Comparison of ENCODE assay signal across 29 cellular contexts in genomic region chr14:99359906-99360305, GRCh38.
"Had no signal": no experiment of that assay in that cellular context is flagged by ENCODE, and none has a peak within 500 bp of the region (broad histone marks: within the 10 kb centered on the region; RNA-seq: fewer than 3 reads in every experiment).

No MANE protein-coding gene starts in this region.

- H3K27ac Mint-ChIP-seq: activated CD4-positive, alpha-beta memory T cell treated with anti-CD3 and anti-CD28 coated beads, Interleukin-2, amount 10 ng/mL, durations not matched to agents 7 days and 5 days; activated CD4-positive, alpha-beta T cell treated with anti-CD3 and anti-CD28 coated beads, Interleukin-2, amount 10 ng/mL, durations not matched to agents 7 days and 5 days; activated naive CD4-positive, alpha-beta T cell treated with anti-CD3 and anti-CD28 coated beads for 36 hours; activated naive CD4-positive, alpha-beta T cell treated with anti-CD3 and anti-CD28 coated beads, Interleukin-2, amount 50 U/mL, for 24 hours; activated naive CD8-positive, alpha-beta T cell treated with anti-CD3 and anti-CD28 coated beads for 36 hours; activated naive CD8-positive, alpha-beta T cell treated with anti-CD3 and anti-CD28 coated beads, Interleukin-2, amount 50 U/mL, for 24 hours; activated T-cell treated with anti-CD3 and anti-CD28 coated beads, Interleukin-2, amount 50 U/mL, for 24 hours; activated T-cell treated with anti-CD3 and anti-CD28 coated beads, Interleukin-2, amount 50 U/mL, for 72 hours; brain; dendritic cell treated with granulocyte-macrophage colony-stimulating factor and Interleukin-4, amounts not matched to agents 40 ng/mL and 50 ng/mL, for 4 days; endodermal cell had no signal

- H3K4me1 Mint-ChIP-seq: activated CD4-positive, alpha-beta memory T cell treated with anti-CD3 and anti-CD28 coated beads, Interleukin-2, amount 10 ng/mL, durations not matched to agents 7 days and 5 days; activated CD4-positive, alpha-beta T cell treated with anti-CD3 and anti-CD28 coated beads, Interleukin-2, amount 10 ng/mL, durations not matched to agents 7 days and 5 days; activated naive CD4-positive, alpha-beta T cell treated with anti-CD3 and anti-CD28 coated beads, Interleukin-2, amount 50 U/mL, for 24 hours; activated naive CD8-positive, alpha-beta T cell treated with anti-CD3 and anti-CD28 coated beads for 36 hours; activated naive CD8-positive, alpha-beta T cell treated with anti-CD3 and anti-CD28 coated beads, Interleukin-2, amount 50 U/mL, for 24 hours; endodermal cell had no signal

- H3K27ac ChIP-seq: adrenal gland, breast epithelium, cardiac muscle cell, coronary artery, dorsolateral prefrontal cortex had no signal

- H3K27me3 Mint-ChIP-seq: activated CD4-positive, alpha-beta memory T cell treated with anti-CD3 and anti-CD28 coated beads, Interleukin-2, amount 10 ng/mL, durations not matched to agents 7 days and 5 days; activated CD4-positive, alpha-beta T cell treated with anti-CD3 and anti-CD28 coated beads, Interleukin-2, amount 10 ng/mL, durations not matched to agents 7 days and 5 days; activated naive CD4-positive, alpha-beta T cell treated with anti-CD3 and anti-CD28 coated beads, Interleukin-2, amount 50 U/mL, for 24 hours; activated naive CD8-positive, alpha-beta T cell treated with anti-CD3 and anti-CD28 coated beads for 36 hours; activated naive CD8-positive, alpha-beta T cell treated with anti-CD3 and anti-CD28 coated beads, Interleukin-2, amount 50 U/mL, for 24 hours; activated T-cell treated with anti-CD3 and anti-CD28 coated beads, Interleukin-2, amount 50 U/mL, for 24 hours had no signal

- H3K27me3 ChIP-seq: adrenal gland, breast epithelium, cardiac muscle cell had no signal

- H3K9me3 Mint-ChIP-seq: activated CD4-positive, alpha-beta memory T cell treated with anti-CD3 and anti-CD28 coated beads, Interleukin-2, amount 10 ng/mL, durations not matched to agents 7 days and 5 days; activated CD4-positive, alpha-beta T cell treated with anti-CD3 and anti-CD28 coated beads, Interleukin-2, amount 10 ng/mL, durations not matched to agents 7 days and 5 days; activated naive CD4-positive, alpha-beta T cell treated with anti-CD3 and anti-CD28 coated beads for 36 hours; activated naive CD4-positive, alpha-beta T cell treated with anti-CD3 and anti-CD28 coated beads, Interleukin-2, amount 50 U/mL, for 24 hours; activated naive CD8-positive, alpha-beta T cell treated with anti-CD3 and anti-CD28 coated beads for 36 hours; activated naive CD8-positive, alpha-beta T cell treated with anti-CD3 and anti-CD28 coated beads, Interleukin-2, amount 50 U/mL, for 24 hours; activated T-cell treated with anti-CD3 and anti-CD28 coated beads, Interleukin-2, amount 50 U/mL, for 24 hours; activated T-cell treated with anti-CD3 and anti-CD28 coated beads, Interleukin-2, amount 50 U/mL, for 72 hours; brain; dendritic cell treated with granulocyte-macrophage colony-stimulating factor and Interleukin-4, amounts not matched to agents 40 ng/mL and 50 ng/mL, for 4 days; endodermal cell had no signal

- H3K9me3 ChIP-seq: adrenal gland, breast epithelium had no signal

- ATAC-seq: activated naive CD8-positive, alpha-beta T cell treated with anti-CD3 and anti-CD28 coated beads, Interleukin-2, amount 50 U/mL, for 24 hours; activated T-cell treated with anti-CD3 and anti-CD28 coated beads, Interleukin-2, amount 50 U/mL, for 72 hours; esophagus mucosa had no signal

- H3K4me3 ChIP-seq: adrenal gland, breast epithelium, cardiac muscle cell, coronary artery, dorsolateral prefrontal cortex had no signal

- H3K36me3 Mint-ChIP-seq: activated naive CD4-positive, alpha-beta T cell treated with anti-CD3 and anti-CD28 coated beads, Interleukin-2, amount 50 U/mL, for 24 hours; activated naive CD8-positive, alpha-beta T cell treated with anti-CD3 and anti-CD28 coated beads for 36 hours; brain had no signal

- DNase-seq: activated CD4-positive, alpha-beta memory T cell treated with anti-CD3 and anti-CD28 coated beads, Interleukin-2, amount 10 ng/mL, durations not matched to agents 7 days and 5 days; activated CD4-positive, alpha-beta T cell treated with anti-CD3 and anti-CD28 coated beads for 1 hour; activated CD4-positive, alpha-beta T cell treated with anti-CD3 and anti-CD28 coated beads for 4 hours; activated CD4-positive, alpha-beta T cell treated with anti-CD3 and anti-CD28 coated beads, Interleukin-2, amount 10 ng/mL, durations not matched to agents 7 days and 5 days; activated CD4-positive, alpha-beta T cell treated with anti-CD3 and anti-CD28 coated beads, Interleukin-2, amount 50 U/mL, for 4 hours; activated CD4-positive, CD25-positive, alpha-beta regulatory T cell; activated CD8-positive, alpha-beta memory T cell treated with anti-CD3 and anti-CD28 coated beads, Interleukin-2, amount 50 U/mL, for 48 hours; activated naive CD4-positive, alpha-beta T cell treated with anti-CD3 and anti-CD28 coated beads for 36 hours; activated naive CD8-positive, alpha-beta T cell treated with anti-CD3 and anti-CD28 coated beads for 36 hours; activated naive CD8-positive, alpha-beta T cell treated with anti-CD3 and anti-CD28 coated beads, Interleukin-2, amount 50 U/mL, for 24 hours; activated T-cell treated with anti-CD3 and anti-CD28 coated beads for 4 hours; activated T-cell treated with anti-CD3 and anti-CD28 coated beads, Interleukin-2, amount 50 U/mL, for 24 hours; activated T-cell treated with anti-CD3 and anti-CD28 coated beads, Interleukin-2, amount 50 U/mL, for 72 hours; adrenal gland; amygdala; central memory CD4-positive, alpha-beta T cell; cerebellar nuclear complex; effector memory CD4-positive, alpha-beta T cell; endodermal cell; foreskin fibroblast; T-helper 2 cell had no signal

- H3K4me1 ChIP-seq: adrenal gland, breast epithelium had no signal

- H3K36me3 ChIP-seq: adrenal gland, breast epithelium, cardiac muscle cell had no signal

- H3K4me3 Mint-ChIP-seq: activated CD4-positive, alpha-beta memory T cell treated with anti-CD3 and anti-CD28 coated beads, Interleukin-2, amount 10 ng/mL, durations not matched to agents 7 days and 5 days; activated CD4-positive, alpha-beta T cell treated with anti-CD3 and anti-CD28 coated beads, Interleukin-2, amount 10 ng/mL, durations not matched to agents 7 days and 5 days; activated naive CD4-positive, alpha-beta T cell treated with anti-CD3 and anti-CD28 coated beads for 36 hours; activated naive CD4-positive, alpha-beta T cell treated with anti-CD3 and anti-CD28 coated beads, Interleukin-2, amount 50 U/mL, for 24 hours; activated naive CD8-positive, alpha-beta T cell treated with anti-CD3 and anti-CD28 coated beads for 36 hours; activated naive CD8-positive, alpha-beta T cell treated with anti-CD3 and anti-CD28 coated beads, Interleukin-2, amount 50 U/mL, for 24 hours; activated T-cell treated with anti-CD3 and anti-CD28 coated beads, Interleukin-2, amount 50 U/mL, for 24 hours; activated T-cell treated with anti-CD3 and anti-CD28 coated beads, Interleukin-2, amount 50 U/mL, for 72 hours; brain; dendritic cell treated with granulocyte-macrophage colony-stimulating factor and Interleukin-4, amounts not matched to agents 40 ng/mL and 50 ng/mL, for 4 days; endodermal cell had no signal
